9 cellular contexts compared by ENCODE assay signal in the genomic region with DNA sequence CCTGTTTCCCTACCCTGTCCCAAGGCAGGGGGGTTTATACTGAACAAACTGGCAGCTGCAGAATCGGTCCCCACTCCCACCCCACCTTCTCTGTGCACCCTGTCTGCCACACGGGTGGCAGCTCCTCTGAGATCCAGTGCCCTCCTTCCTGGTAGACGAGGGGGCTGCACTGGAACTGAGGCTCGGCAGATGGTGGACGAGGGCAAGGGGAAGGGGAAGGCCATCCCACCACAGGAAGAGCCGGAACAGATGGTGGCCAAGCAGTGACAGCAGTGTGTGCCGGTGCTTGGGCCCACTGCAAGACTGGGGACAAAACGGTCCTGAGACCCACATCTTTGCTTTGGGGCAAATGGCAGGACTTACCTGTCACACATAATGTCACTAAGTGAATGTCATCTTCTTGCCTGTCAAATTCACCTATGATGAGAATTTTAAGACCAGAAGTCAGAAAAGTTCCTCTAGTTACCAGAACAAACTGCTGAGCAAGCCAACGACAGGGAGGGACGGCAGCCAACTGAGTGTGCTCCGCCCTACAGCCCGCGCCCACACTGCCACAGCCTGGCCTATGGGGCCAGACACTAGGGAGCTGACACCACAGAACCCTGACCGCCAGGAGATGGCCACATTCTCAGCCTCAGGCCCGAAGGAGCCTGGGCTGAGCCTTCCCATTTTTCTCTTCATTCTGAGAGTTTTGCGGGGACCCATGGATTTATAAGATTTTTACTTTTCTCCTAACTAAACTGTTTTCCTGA. TPM values are rescaled to one million over a fixed set of nuclear protein-coding genes. Genes with fewer than 3 reads are reported as not detected.
DNase-seq lines count a peak whose midpoint lies in the region; ATAC-seq and TF ChIP-seq lines count a peak whose summit lies in the region.
"Had no signal": no experiment of that assay in that cellular context is flagged by ENCODE, and none has a peak within 500 bp of the region (broad histone marks: within the 10 kb centered on the region; RNA-seq: fewer than 3 reads in every experiment).

No MANE protein-coding gene starts in this region.

- H3K9me3 Mint-ChIP-seq in HFFc6, result no peaks in the 10 kb centered on the region

- H3K36me3 Mint-ChIP-seq in HFFc6 (ENCODE audit: low read depth), result peaks cover 34% of the 10 kb centered on the region

- H2AFZ ChIP-seq in mammary epithelial cell (ENCODE audit: low read depth, low read length), result no peak overlapping the region

- H3K9ac ChIP-seq in mammary epithelial cell (ENCODE audit: insufficient read depth, low read length), result no peak overlapping the region

- in situ Hi-C loops in mammary epithelial cell (cut with MboI; ENCODE audit: low sequenced_read_pairs in 2 of 2), result no loop called here

- H3K27ac Mint-ChIP-seq in HFFc6, result peak overlapping the region; percentile 60; the same call in 1 of the 2 replicates

- H3K27me3 Mint-ChIP-seq in HFFc6 (ENCODE audit: insufficient read depth), result peaks cover 4% of the 10 kb centered on the region; the same call in 1 of the 2 replicates

- peaks cover 9% of the 10 kb centered on the region for H3K4me1 Mint-ChIP-seq in HFFc6 (ENCODE audit: low read depth)

- H3K4me3 ChIP-seq in mammary epithelial cell (replicated peaks in 1 of 3; ENCODE audit: insufficient read depth in 1 of 3, low read depth in 2 of 3, low read length in 3 of 3), result no peak overlapping the region

- no peaks in the 10 kb centered on the region for H4K20me1 ChIP-seq in mammary epithelial cell (ENCODE audit: insufficient read depth, low read length)

- TF ChIP-seq CTCF in HFFc6 (IDR thresholded peaks at IDR 0.05) (no peak), mammary epithelial cell (conservative IDR thresholded peaks at IDR 0.05 in 1 of 2, IDR thresholded peaks at IDR 0.05 in 1 of 2; ENCODE audit: extremely low read depth in 1 of 2, insufficient read depth in 1 of 2, low read depth in 1 of 2, low read length in 2 of 2) (peak in 1 of 2 donors; percentile 40)

- no peak overlapping the region for H3K4me3 Mint-ChIP-seq in HFFc6

- H3K9me3 ChIP-seq in mammary epithelial cell (replicated peaks; ENCODE audit: insufficient read depth, low read length), result no peaks in the 10 kb centered on the region

- no peaks in the 10 kb centered on the region for H3K27me3 ChIP-seq in mammary epithelial cell (ENCODE audit: insufficient read depth, low read length)

- CTCF ChIA-PET in mammary epithelial cell (lab: Charles Lee; ENCODE audit: low non-redundant PET), result no interaction called here

- WGBS in mammary epithelial cell (ENCODE audit: low coverage, missing lambda C conversion rate), result 39% methylated on average over 16 of the region's 16 CpGs

- H3K36me3 ChIP-seq in mammary epithelial cell (ENCODE audit: insufficient read depth, low read length), result peaks cover 16% of the 10 kb centered on the region

- no peak overlapping the region for H3K4me2 ChIP-seq in mammary epithelial cell (ENCODE audit: insufficient read depth, low read depth, low read length)

- ATAC-seq in HG02642 (IDR thresholded peaks at IDR 0.05; ENCODE audit: poor library complexity, unreplicated experiment), result no peak

- no peaks in the 10 kb centered on the region for H3K79me2 ChIP-seq in mammary epithelial cell (ENCODE audit: insufficient read depth, low read length)

- no TSS peak for BruUV-seq in mammary epithelial cell (replicated peaks; lab: Mats Ljungman, UMichigan)

- intact Hi-C loops in mammary epithelial cell (cut with micrococcal nuclease), result no loop called here

- no peak overlapping the region for H3K27ac ChIP-seq in mammary epithelial cell (ENCODE audit: insufficient read depth, low read depth, low read length)

- DNase-seq in HFFc6, result no peak
- DNase-seq in mammary epithelial cell, result peak; percentile 43
- peak; percentile 54 for DNase-seq in islet precursor cell
- DNase-seq in stromal cell of bone marrow (ENCODE audit: low read depth), result peak; percentile 82
- DNase-seq in germinal center (ENCODE audit: low spot score), result no peak
- DNase-seq in NCI-H1436 treated with DMSO at 0.1 percent for 48 hours (lab: John Stamatoyannopoulos, UW), result no peak
- DNase-seq in stimulated activated CD4-positive, alpha-beta T cell treated with anti-CD3 and anti-CD28 coated beads, Interleukin-4, amount 100 ng/mL, for 4 hours, result no peak
- DNase-seq: NCI-H446 had no signal

- dilution Hi-C loops in mammary epithelial cell (cut with HindIII; ENCODE audit: low sequenced_read_pairs), result no loop called here

- H3K4me1 ChIP-seq in mammary epithelial cell (ENCODE audit: insufficient read depth, low read length), result peaks cover 7% of the 10 kb centered on the region

RNA-seq across cellular contexts. Expression of gene NTAN1, which starts 14.4 kb away (rescaled TPM):
- 10 to 100 TPM; 42.7 to 56.0 (median 49.7) TPM for total RNA-seq in HFFc6 (2021; fragmentation: NEBNext Ultra II Directional; extraction: Animal tissue kit (Norgen Biotek cat#: 25700))
- 10 to 100 TPM; 41.9 to 63.7 TPM for total RNA-seq in mammary epithelial cell
- polyA plus RNA-seq in mammary epithelial cell, result 62.2 TPM
- polyA minus RNA-seq in mammary epithelial cell, result 120 TPM

RNA-seq across cellular contexts. Expression of gene RRN3, which starts 52.6 kb away (rescaled TPM):
- total RNA-seq in HFFc6 (2021; fragmentation: NEBNext Ultra II Directional; extraction: Animal tissue kit (Norgen Biotek cat#: 25700)), result 10 to 100 TPM; 27.8 to 36.3 (median 31.3) TPM
- total RNA-seq in mammary epithelial cell, result 10 to 100 TPM; 36.3 to 50.3 TPM
- 29.2 TPM for polyA plus RNA-seq in mammary epithelial cell
- 84.5 TPM for polyA minus RNA-seq in mammary epithelial cell

Comparison
In these comparisons a context has a peak if more than half of its experiments do, and no peak if none do; other contexts are left out.
1. DNase-seq: peak in mammary epithelial cell (single experiment), islet precursor cell (single experiment) and stromal cell of bone marrow (single experiment); none in HFFc6 (single experiment), germinal center (single experiment), NCI-H1436 treated with DMSO at 0.1 percent for 48 hours (single experiment) and stimulated activated CD4-positive, alpha-beta T cell treated with anti-CD3 and anti-CD28 coated beads, Interleukin-4, amount 100 ng/mL, for 4 hours (0 of 2).